In genomic region chr4:186693159-186693815, GRCh38 we compare ENCODE assay signal across 11 cellular contexts. TPM values are rescaled to one million over a fixed set of nuclear protein-coding genes. Genes with fewer than 3 reads are reported as not detected.
DNase-seq lines count a peak whose midpoint lies in the region; ATAC-seq and TF ChIP-seq lines count a peak whose summit lies in the region.
"Had no signal": no experiment of that assay in that cellular context is flagged by ENCODE, and none has a peak within 500 bp of the region (broad histone marks: within the 10 kb centered on the region; RNA-seq: fewer than 3 reads in every experiment).

No MANE protein-coding gene starts in this region.

- H3K9me3 ChIP-seq in sigmoid colon: no peaks in the 10 kb centered on the region

- no peak for TF ChIP-seq EP300 in sigmoid colon (IDR thresholded peaks at IDR 0.05)

- no peaks in the 10 kb centered on the region for H3K27me3 Mint-ChIP-seq in activated CD8-positive, alpha-beta T cell treated with anti-CD3 and anti-CD28 coated beads for 36 hours
- no peaks in the 10 kb centered on the region for H3K27me3 Mint-ChIP-seq in natural killer cell (ENCODE audit: low read depth in 2 of 2)
- H3K27me3 Mint-ChIP-seq: stimulated activated naive CD8-positive, alpha-beta T cell treated with anti-CD3 and anti-CD28 coated beads, Interleukin-15, amount 100 ng/mL, for 72 hours had no signal

- no peak overlapping the region for H3K4me3 Mint-ChIP-seq in activated CD8-positive, alpha-beta T cell treated with anti-CD3 and anti-CD28 coated beads for 36 hours
- H3K4me3 Mint-ChIP-seq in natural killer cell: no peak overlapping the region
- H3K4me3 Mint-ChIP-seq: activated T-cell treated with anti-CD3 and anti-CD28 coated beads, Interleukin-2, amount 50 U/mL, for 72 hours; stimulated activated naive CD8-positive, alpha-beta T cell treated with anti-CD3 and anti-CD28 coated beads, Interleukin-15, amount 100 ng/mL, for 72 hours had no signal

- H3K4me1 Mint-ChIP-seq in activated CD8-positive, alpha-beta T cell treated with anti-CD3 and anti-CD28 coated beads for 36 hours (ENCODE audit: low read depth): no peaks in the 10 kb centered on the region
- H3K4me1 Mint-ChIP-seq in natural killer cell: no peaks in the 10 kb centered on the region
- H3K4me1 Mint-ChIP-seq: stimulated activated naive CD8-positive, alpha-beta T cell treated with anti-CD3 and anti-CD28 coated beads, Interleukin-15, amount 100 ng/mL, for 72 hours had no signal

- DNase-seq in Daoy (ENCODE audit: low read depth) (peak; percentile 80), SHP77 treated with DMSO at 0.1 percent for 48 hours (lab: John Stamatoyannopoulos, UW) (peak; percentile 46), fibroblast of villous mesenchyme (ENCODE audit: low read depth) (peak; percentile 75), sigmoid colon (peak; percentile 81), natural killer cell (no peak)
- no peak for DNase-seq in activated CD8-positive, alpha-beta T cell treated with anti-CD3 and anti-CD28 coated beads for 36 hours
- DNase-seq: activated T-cell treated with anti-CD3 and anti-CD28 coated beads, Interleukin-2, amount 50 U/mL, for 72 hours; stimulated activated naive CD8-positive, alpha-beta T cell treated with anti-CD3 and anti-CD28 coated beads, Interleukin-15, amount 100 ng/mL, for 72 hours had no signal

- WGBS in sigmoid colon, 2 donors: 28 to 70% methylated on average over 17 of the region's 17 CpGs

- CTCF ChIA-PET in activated CD8-positive, alpha-beta T cell treated with anti-CD3 and anti-CD28 coated beads for 36 hours (lab: Charles Lee): no interaction called here

- peaks cover 0 to 5% (median 0%) of the 10 kb centered on the region in 4 donors for H3K36me3 ChIP-seq in sigmoid colon

- H3K27me3 ChIP-seq in sigmoid colon: no peaks in the 10 kb centered on the region

- H3K9me3 Mint-ChIP-seq in activated CD8-positive, alpha-beta T cell treated with anti-CD3 and anti-CD28 coated beads for 36 hours: peaks cover 7% of the 10 kb centered on the region
- H3K9me3 Mint-ChIP-seq in natural killer cell: peaks cover 11 to 15% of the 10 kb centered on the region in 2 donors

- no peaks in the 10 kb centered on the region for H3K36me3 Mint-ChIP-seq in activated CD8-positive, alpha-beta T cell treated with anti-CD3 and anti-CD28 coated beads for 36 hours (ENCODE audit: low read depth)
- no peaks in the 10 kb centered on the region for H3K36me3 Mint-ChIP-seq in natural killer cell

- POLR2A ChIA-PET in activated CD8-positive, alpha-beta T cell treated with anti-CD3 and anti-CD28 coated beads for 36 hours (lab: Charles Lee): no interaction called here

- no peak overlapping the region for H3K27ac Mint-ChIP-seq in activated CD8-positive, alpha-beta T cell treated with anti-CD3 and anti-CD28 coated beads for 36 hours
- no peak overlapping the region for H3K27ac Mint-ChIP-seq in natural killer cell
- H3K27ac Mint-ChIP-seq: activated T-cell treated with anti-CD3 and anti-CD28 coated beads, Interleukin-2, amount 50 U/mL, for 72 hours; stimulated activated naive CD8-positive, alpha-beta T cell treated with anti-CD3 and anti-CD28 coated beads, Interleukin-15, amount 100 ng/mL, for 72 hours had no signal

- TF ChIP-seq CTCF in fibroblast of villous mesenchyme (IDR thresholded peaks at IDR 0.05; ENCODE audit: insufficient read depth, low read depth, low read length) (no peak), sigmoid colon (IDR thresholded peaks at IDR 0.05) (no peak), natural killer cell (IDR thresholded peaks at IDR 0.05) (no peak)
- no peak for TF ChIP-seq CTCF in activated CD8-positive, alpha-beta T cell treated with anti-CD3 and anti-CD28 coated beads for 36 hours (IDR thresholded peaks at IDR 0.05)

- H3K4me3 ChIP-seq in fibroblast of villous mesenchyme (ENCODE audit: low read depth, low read length): no peak overlapping the region
- H3K4me3 ChIP-seq in sigmoid colon: no peak overlapping the region

- intact Hi-C loops in sigmoid colon (cut with DNase I) (no loop called here), natural killer cell (cut with micrococcal nuclease) (no loop called here)
- intact Hi-C loops in activated CD8-positive, alpha-beta T cell treated with anti-CD3 and anti-CD28 coated beads for 36 hours (cut with micrococcal nuclease): no loop called here

- ATAC-seq in GM19351 (IDR thresholded peaks at IDR 0.05; ENCODE audit: unreplicated experiment) (no peak), natural killer cell (no peak), GM21423 (IDR thresholded peaks at IDR 0.05; ENCODE audit: unreplicated experiment) (no peak)
- no peak for ATAC-seq in activated CD8-positive, alpha-beta T cell treated with anti-CD3 and anti-CD28 coated beads for 36 hours
- ATAC-seq: activated T-cell treated with anti-CD3 and anti-CD28 coated beads, Interleukin-2, amount 50 U/mL, for 72 hours; stimulated activated naive CD8-positive, alpha-beta T cell treated with anti-CD3 and anti-CD28 coated beads, Interleukin-15, amount 100 ng/mL, for 72 hours had no signal

- TF ChIP-seq POLR2A in sigmoid colon (IDR thresholded peaks at IDR 0.05): no peak

- peaks cover 0 to 45% (median 31%) of the 10 kb centered on the region in 4 donors for H3K4me1 ChIP-seq in sigmoid colon

- peak overlapping the region; percentile 24 to 74 (median 60) for H3K27ac ChIP-seq in sigmoid colon
- H3K27ac ChIP-seq: KMS-11 had no signal

RNA-seq across cellular contexts. Expression of gene FAT1, which starts 30.4 kb away (rescaled TPM):
- total RNA-seq in Daoy (2014; rRNA removed; shearing (Covaris generic)): 38.6 and 50.2 TPM in 2 replicates
- total RNA-seq in fibroblast of villous mesenchyme (306 and 454 TPM in 2 replicates), sigmoid colon (100 to 1,000 TPM in 3 of 4 donors, 10 to 100 TPM in 1; 93.1 to 146 (median 125) TPM), natural killer cell (not detected)
- 10 to 100 TPM; 12.6 to 72.3 (median 15.0) TPM for polyA plus RNA-seq in sigmoid colon
- total RNA-seq in activated CD8-positive, alpha-beta T cell treated with anti-CD3 and anti-CD28 coated beads for 36 hours: not detected

Comparison
In these comparisons a context has a peak if more than half of its experiments do, and no peak if none do; other contexts are left out.
1. DNase-seq: peak in Daoy (single experiment), SHP77 treated with DMSO at 0.1 percent for 48 hours (single experiment), fibroblast of villous mesenchyme (single experiment) and sigmoid colon (single experiment); none in activated CD8-positive, alpha-beta T cell treated with anti-CD3 and anti-CD28 coated beads for 36 hours (single experiment) and natural killer cell (single experiment).
2. RNA of gene FAT1, which starts 30.4 kb away (total RNA-seq): 306 to 454 TPM in fibroblast of villous mesenchyme, 93.1 to 146 TPM in sigmoid colon and 38.6 to 50.2 TPM in Daoy; not detected in activated CD8-positive, alpha-beta T cell treated with anti-CD3 and anti-CD28 coated beads for 36 hours and not detected in natural killer cell; every median in the first group is over 10 times any median in the second.